In genomic region chr11:126153006-126153405, GRCh38 we compare ENCODE assay signal across 29 cellular contexts.
"Had no signal": no experiment of that assay in that cellular context is flagged by ENCODE, and none has a peak within 500 bp of the region (broad histone marks: within the 10 kb centered on the region; RNA-seq: fewer than 3 reads in every experiment).

No MANE protein-coding gene starts in this region.

- H3K79me2 ChIP-seq: hepatocyte, parathyroid adenoma had no signal

- H3K36me3 ChIP-seq: colonic mucosa, gastroesophageal sphincter, heart left ventricle, left lung, neutrophil, stomach, tibial artery had no signal

- H3K36me3 Mint-ChIP-seq: stimulated activated effector memory CD8-positive, alpha-beta T cell treated with anti-CD3 and anti-CD28 coated beads, Interleukin-12 subunit alpha, Interleukin-12 subunit beta, amount 100 ng/mL, for 72 hours had no signal

- H3K4me2 ChIP-seq: hepatocyte had no signal

- H3K4me3 Mint-ChIP-seq: dendritic cell treated with granulocyte-macrophage colony-stimulating factor and Interleukin-4, amounts not matched to agents 40 ng/mL and 50 ng/mL, for 4 days; endodermal cell; mesothelial cell of epicardium; naive thymus-derived CD4-positive, alpha-beta T cell; nephron progenitor cell; stimulated activated effector memory CD8-positive, alpha-beta T cell treated with anti-CD3 and anti-CD28 coated beads, Interleukin-12 subunit alpha, Interleukin-12 subunit beta, amount 100 ng/mL, for 72 hours had no signal

- H3K27ac Mint-ChIP-seq: dendritic cell treated with granulocyte-macrophage colony-stimulating factor and Interleukin-4, amounts not matched to agents 40 ng/mL and 50 ng/mL, for 4 days; endodermal cell; naive thymus-derived CD4-positive, alpha-beta T cell; progenitor cell of endocrine pancreas; stimulated activated effector memory CD8-positive, alpha-beta T cell treated with anti-CD3 and anti-CD28 coated beads, Interleukin-12 subunit alpha, Interleukin-12 subunit beta, amount 100 ng/mL, for 72 hours had no signal

- H2AFZ ChIP-seq: hepatocyte, parathyroid adenoma had no signal

- DNase-seq: colonic mucosa; effector CD8-positive, alpha-beta T cell; endodermal cell; foreskin keratinocyte; heart left ventricle; kidney; left lung; mesenchymal stem cell; mucosa of descending colon; naive thymus-derived CD4-positive, alpha-beta T cell; nephron progenitor cell; stimulated activated CD4-positive, alpha-beta T cell treated with anti-CD3 and anti-CD28 coated beads, Interleukin-2, amount 100 ng/mL, for 24 hours; stimulated activated CD4-positive, alpha-beta T cell treated with anti-CD3 and anti-CD28 coated beads, Interleukin-4, amount 100 ng/mL, for 24 hours; stimulated activated naive CD4-positive, alpha-beta T cell treated with Interleukin-2 at 50 U/mL for 16 hours; stomach; testis; tibial artery had no signal

- H3K27me3 ChIP-seq: colonic mucosa, gastroesophageal sphincter, heart left ventricle, hepatocyte, left lung, neutrophil, testis had no signal

- ATAC-seq: esophagus mucosa; foreskin keratinocyte; gastroesophageal sphincter; heart left ventricle; left lung; mucosa of descending colon; naive thymus-derived CD4-positive, alpha-beta T cell; sciatic nerve; stimulated activated effector memory CD8-positive, alpha-beta T cell treated with anti-CD3 and anti-CD28 coated beads, Interleukin-12 subunit alpha, Interleukin-12 subunit beta, amount 100 ng/mL, for 72 hours had no signal

- H3K9ac ChIP-seq: parathyroid adenoma had no signal

- H3K9me3 ChIP-seq: colonic mucosa, mucosa of descending colon, neutrophil, stomach, testis had no signal

- H3K4me3 ChIP-seq: colonic mucosa, gastroesophageal sphincter, heart left ventricle, hepatocyte, left lung, mucosa of descending colon, stomach, testis, tibial artery had no signal

- FAIRE-seq: kidney had no signal

- H3K4me1 ChIP-seq: colonic mucosa, foreskin keratinocyte, left lung, parathyroid adenoma, testis, tibial artery had no signal

- H3K27ac ChIP-seq: colonic mucosa, epithelial cell of prostate, foreskin keratinocyte, gastroesophageal sphincter, heart left ventricle, left lung, neutrophil, parathyroid adenoma, stomach, testis, tibial artery had no signal

- H3K27me3 Mint-ChIP-seq: dendritic cell treated with granulocyte-macrophage colony-stimulating factor and Interleukin-4, amounts not matched to agents 40 ng/mL and 50 ng/mL, for 4 days; progenitor cell of endocrine pancreas; type B pancreatic cell had no signal
